In the genomic region with DNA sequence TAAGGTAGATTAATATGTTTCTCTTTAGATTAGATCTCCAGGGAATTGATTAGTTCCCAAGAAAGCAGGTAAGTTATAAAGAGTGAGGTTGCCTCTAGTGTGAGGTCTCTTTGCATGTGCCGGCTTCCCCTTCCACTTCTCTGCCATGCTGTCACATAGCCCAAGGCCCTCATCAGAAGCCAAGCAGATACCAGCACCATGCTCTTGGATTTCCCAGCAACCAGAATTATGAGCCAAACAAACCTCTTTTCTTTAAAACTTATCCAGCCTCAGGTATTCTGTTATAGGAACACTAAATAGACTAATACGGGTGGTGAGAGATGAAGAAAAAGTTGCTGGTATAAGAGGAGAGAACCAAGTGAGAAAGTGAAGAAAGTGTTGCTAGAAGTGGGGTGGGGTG, we compare ENCODE assay signal across 7 cellular contexts. TPM values are rescaled to one million over a fixed set of nuclear protein-coding genes. Genes with fewer than 3 reads are reported as not detected.
"Had no signal": no experiment of that assay in that cellular context is flagged by ENCODE, and none has a peak within 500 bp of the region (broad histone marks: within the 10 kb centered on the region; RNA-seq: fewer than 3 reads in every experiment).

No MANE protein-coding gene starts in this region.

- H3K4me3 ChIP-seq: K562 had no signal

- H3K27ac Mint-ChIP-seq: IgD-negative memory B cell had no signal

- ATAC-seq: HepG2, K562 had no signal

- H3K27ac ChIP-seq: HL-60 had no signal

- DNase-seq: IMR-90, KBM-7 had no signal

- FAIRE-seq: HepG2, HTR-8/SVneo, K562 had no signal

- H3K4me3 Mint-ChIP-seq: IgD-negative memory B cell had no signal

RNA-seq across cellular contexts. Expression of a gene that starts 15.1 kb away (rescaled TPM):
- polyA plus RNA-seq: IgD-negative memory B cell had no signal
